In the genomic region with DNA sequence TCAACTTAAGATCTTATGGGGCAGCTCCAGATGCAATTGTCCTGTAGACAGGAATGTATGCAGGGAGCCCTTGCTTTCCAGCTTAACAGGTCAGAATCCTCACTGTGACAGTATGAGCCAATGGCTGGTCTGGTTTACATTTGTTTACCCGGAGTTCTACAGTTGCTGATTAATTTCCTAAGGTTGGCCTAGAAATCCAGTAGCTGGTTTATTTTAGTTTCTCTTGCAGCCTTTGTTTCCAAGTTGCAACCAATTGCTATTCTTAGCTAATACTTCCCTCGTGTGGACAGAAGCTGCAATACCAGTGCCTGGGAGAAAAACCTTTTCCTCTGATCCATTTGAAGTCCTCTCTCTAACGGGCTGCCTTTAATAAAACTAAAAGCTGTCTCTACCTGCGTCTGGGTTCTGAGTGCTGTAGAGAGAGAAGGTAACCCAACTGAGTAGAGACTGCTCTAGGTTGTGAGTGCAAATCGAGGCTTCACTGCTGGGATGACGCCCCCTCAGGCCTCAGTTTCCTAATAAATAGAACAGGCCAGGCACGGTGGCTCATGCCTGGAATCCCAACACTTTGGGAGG, we compare ENCODE assay signal across 8 cellular contexts. TPM values are rescaled to one million over a fixed set of nuclear protein-coding genes. Genes with fewer than 3 reads are reported as not detected.
DNase-seq lines count a peak whose midpoint lies in the region; ATAC-seq, FAIRE-seq and TF ChIP-seq lines count a peak whose summit lies in the region.

No MANE protein-coding gene starts in this region.

- H3K9ac ChIP-seq in SK-N-MC (ENCODE audit: insufficient read length) = no peak overlapping the region
- no peak overlapping the region for H3K9ac ChIP-seq in subcutaneous abdominal adipose tissue (ENCODE audit: low read length in 5 of 5)

- H3K9me3 ChIP-seq in SK-N-MC (ENCODE audit: low read depth, low read length) = no peaks in the 10 kb centered on the region
- no peaks in the 10 kb centered on the region for H3K9me3 ChIP-seq in subcutaneous abdominal adipose tissue (ENCODE audit: control insufficient read depth in 5 of 5, low read length in 5 of 5)
- no peaks in the 10 kb centered on the region for H3K9me3 ChIP-seq in vagina

- FAIRE-seq in A204.1 (lab: Jason Lieb, UNC) = peak; percentile 93

- intact Hi-C loops in vagina (cut with DNase I) = no loop called here

- POLR2A ChIA-PET in GM10248 (lab: Yijun Ruan, JAX) = interaction anchor here (0.8 kb wide), 1 partner anchor 392 kb away, joined by 4 read pairs; no protein-coding TSS in a partner anchor

- H3K4me3 ChIP-seq in SK-N-MC (no peak overlapping the region), subcutaneous abdominal adipose tissue (ENCODE audit: low read depth in 1 of 5, low read length in 5 of 5) (no peak overlapping the region), vagina (no peak overlapping the region)

- CTCF ChIA-PET in GM10248 (lab: Yijun Ruan, JAX) = interaction anchor here (0.6 to 2.0 kb wide), 24 partner anchors 9 to 1419 kb away, joined by 3 to 13 read pairs (median 4); no protein-coding TSS in a partner anchor

- H3K4me1 ChIP-seq in subcutaneous abdominal adipose tissue (ENCODE audit: control insufficient read depth in 5 of 5, insufficient read depth in 5 of 5, low read length in 5 of 5) (peaks cover 2 to 20% (median 15%) of the 10 kb centered on the region in 5 donors), vagina (no peaks in the 10 kb centered on the region)

- no peak for TF ChIP-seq POLR2A in vagina (IDR thresholded peaks at IDR 0.05)

- TF ChIP-seq CTCF in GM10248 (IDR thresholded peaks at IDR 0.05; ENCODE audit: control extremely low read depth, extremely low read depth, low read depth, missing control alignments) = peak; percentile 71
- peak in 1 of 3 experiments; percentile 51 for TF ChIP-seq CTCF in vagina (IDR thresholded peaks at IDR 0.05)

- H3K36me3 ChIP-seq in SK-N-MC (ENCODE audit: insufficient read depth, low read length) (no peaks in the 10 kb centered on the region), subcutaneous abdominal adipose tissue (ENCODE audit: control insufficient read depth in 5 of 5, insufficient read depth in 5 of 5, low read length in 5 of 5) (no peaks in the 10 kb centered on the region), vagina (no peaks in the 10 kb centered on the region)

- ATAC-seq in left lobe of liver = peak; percentile 96

- H3K27ac ChIP-seq in SK-N-MC (no peak overlapping the region), subcutaneous abdominal adipose tissue (ENCODE audit: low read depth, low read length) (peak overlapping the region; percentile 37), vagina (no peak overlapping the region)

- H3K27me3 ChIP-seq in subcutaneous abdominal adipose tissue (ENCODE audit: control insufficient read depth in 5 of 5, insufficient read depth in 4 of 5, low read length in 5 of 5) = no peaks in the 10 kb centered on the region
- no peaks in the 10 kb centered on the region for H3K27me3 ChIP-seq in vagina

- DNase-seq in GM10248 (ENCODE audit: extremely low spot score) (peak; percentile 66), NCI-H1092 treated with DMSO at 0.1 percent for 48 hours (lab: John Stamatoyannopoulos, UW) (peak; percentile 38), SK-N-MC (ENCODE audit: low read depth, low spot score) (peak; percentile 76), cerebellum (ENCODE audit: low spot score) (peak; percentile 25), left lobe of liver (ENCODE audit: low spot score) (peak; percentile 49), vagina (ENCODE audit: extremely low spot score in 2 of 2) (no peak)

RNA-seq across cellular contexts. Expression of gene ZNF217, which starts 45.9 kb away (rescaled TPM):
- 11.7 TPM for total RNA-seq in cerebellum
- total RNA-seq in left lobe of liver = 11.1 TPM
- 30.4 TPM for total RNA-seq in vagina

Comparison
In these comparisons a context has a peak if more than half of its experiments do, and no peak if none do; other contexts are left out.
1. DNase-seq: peak in GM10248 (single experiment), NCI-H1092 treated with DMSO at 0.1 percent for 48 hours (single experiment), SK-N-MC (single experiment), cerebellum (single experiment) and left lobe of liver (single experiment); none in vagina (0 of 2).